ENCODE assay signal across 13 cellular contexts in genomic region chr11:111917788-111918187, GRCh38. TPM values are rescaled to one million over a fixed set of nuclear protein-coding genes. Genes with fewer than 3 reads are reported as not detected.
DNase-seq lines count a peak whose midpoint lies in the region; ATAC-seq and TF ChIP-seq lines count a peak whose summit lies in the region.
"Had no signal": no experiment of that assay in that cellular context is flagged by ENCODE, and none has a peak within 500 bp of the region (broad histone marks: within the 10 kb centered on the region; RNA-seq: fewer than 3 reads in every experiment).

No MANE protein-coding gene starts in this region.

- H3K4me1 ChIP-seq in KMS-11 (ENCODE audit: low read depth, poor library complexity, severe bottlenecking) (peaks cover 11% of the 10 kb centered on the region), esophagus muscularis mucosa (peaks cover 31 to 43% (median 39%) of the 10 kb centered on the region in 4 donors), gastrocnemius medialis (peaks cover 50 to 64% of the 10 kb centered on the region in 2 donors)

- 0 out of 2 replicates have a peak overlapping the region, but pooled peaks have one; percentile 21 for H3K4me2 ChIP-seq in KMS-11

- H3K4me3 ChIP-seq in KMS-11 (IDR thresholded peaks at IDR 0.05; ENCODE audit: insufficient read depth, low read depth, low read length): no peak overlapping the region
- H3K4me3 ChIP-seq in esophagus muscularis mucosa: no peak overlapping the region
- no peak overlapping the region for H3K4me3 ChIP-seq in gastrocnemius medialis

- DNase-seq in esophagus muscularis mucosa (ENCODE audit: extremely low spot score) (peak; percentile 39), gastrocnemius medialis (no peak), NCI-H2029 (lab: John Stamatoyannopoulos, UW) (no peak), anterior cingulate cortex (lab: John Stamatoyannopoulos, UW) (no peak), omental fat pad (ENCODE audit: low spot score) (no peak)
- DNase-seq: activated CD4-positive, CD25-positive, alpha-beta regulatory T cell; activated naive CD4-positive, alpha-beta T cell treated with Interleukin-2 at 50 U/mL for 16 hours; NCI-H2081; NCI-H774; RPMI8226 had no signal

- no peak for TF ChIP-seq CTCF in KMS-11 (conservative IDR thresholded peaks at IDR 0.05; ENCODE audit: low read depth, low read length)
- no peak for TF ChIP-seq CTCF in esophagus muscularis mucosa (IDR thresholded peaks at IDR 0.05)
- no peak for TF ChIP-seq CTCF in gastrocnemius medialis (IDR thresholded peaks at IDR 0.05 in 4 of 5, conservative IDR thresholded peaks at IDR 0.05 in 1 of 5)
- no peak for TF ChIP-seq CTCF in omental fat pad (IDR thresholded peaks at IDR 0.05)

- H2AFZ ChIP-seq in KMS-11 (ENCODE audit: low read depth): no peak overlapping the region

- TF ChIP-seq POLR2A in esophagus muscularis mucosa (IDR thresholded peaks at IDR 0.05; ENCODE audit: low read depth) (no peak), gastrocnemius medialis (IDR thresholded peaks at IDR 0.05) (no peak)

- H3K36me3 ChIP-seq in KMS-11 (ENCODE audit: insufficient read depth): no peaks in the 10 kb centered on the region
- no peaks in the 10 kb centered on the region for H3K36me3 ChIP-seq in esophagus muscularis mucosa
- no peaks in the 10 kb centered on the region for H3K36me3 ChIP-seq in gastrocnemius medialis

- no peak overlapping the region for H3K9ac ChIP-seq in KMS-11

- intact Hi-C loops in esophagus muscularis mucosa (cut with DNase I): no loop called here
- intact Hi-C loops in gastrocnemius medialis (cut with DNase I; ENCODE audit: low total_unique reads): no loop called here

- H3K27me3 ChIP-seq in KMS-11 (ENCODE audit: insufficient read depth, low read depth) (no peaks in the 10 kb centered on the region), esophagus muscularis mucosa (peaks cover 0 to 7% (median 0%) of the 10 kb centered on the region in 4 donors), gastrocnemius medialis (no peaks in the 10 kb centered on the region)

- H3K79me2 ChIP-seq in KMS-11 (ENCODE audit: insufficient read depth, low read depth): no peaks in the 10 kb centered on the region

- H3K27ac ChIP-seq in KMS-11 (no peak overlapping the region), esophagus muscularis mucosa (replicated peaks in 1 of 4) (peak overlapping the region in 1 of 4 donors; percentile 29), gastrocnemius medialis (peak overlapping the region; percentile 91 to 94 (median 92))

- 93% methylated on average over 3 of the region's 3 CpGs for WGBS in esophagus muscularis mucosa

- H4K20me1 ChIP-seq in KMS-11 (ENCODE audit: insufficient read depth): no peaks in the 10 kb centered on the region

- ATAC-seq in gastrocnemius medialis (no peak), omental fat pad (ENCODE audit: low FRiP score) (no peak)

- in situ Hi-C loops in gastrocnemius medialis (cut with MboI; ENCODE audit: low sequenced_read_pairs in 4 of 4): no loop called here

- H3K9me3 ChIP-seq in esophagus muscularis mucosa: no peaks in the 10 kb centered on the region
- no peaks in the 10 kb centered on the region for H3K9me3 ChIP-seq in gastrocnemius medialis

- no peak for TF ChIP-seq EP300 in esophagus muscularis mucosa (IDR thresholded peaks at IDR 0.05)

RNA-seq across cellular contexts. Expression of gene C11orf52, which starts 0.9 kb away (rescaled TPM):
- total RNA-seq in esophagus muscularis mucosa (1 to 10 TPM; 1.8 to 6.9 (median 2.9) TPM), gastrocnemius medialis (10 to 100 TPM in 2 of 4 donors, 1 to 10 TPM in 2; 6.3 to 23.8 (median 11.9) TPM), omental fat pad (1 to 10 TPM in 3 of 4 donors, not detected in 1; 3.4 to 7.9 (median 7.5) TPM)
- total RNA-seq: HT1080; T-helper 1 cell treated with Interleukin-12 subunit alpha and Interleukin-12 subunit beta and Interleukin-4 antibody, amounts not matched to agents 30 ng/mL and 1 ng/mL, for 36 hours had no signal

RNA-seq across cellular contexts. Expression of gene HSPB2, which starts 5.3 kb away (rescaled TPM):
- total RNA-seq in esophagus muscularis mucosa (1 to 10 TPM; 1.2 to 4.0 (median 2.4) TPM), gastrocnemius medialis (1 to 10 TPM in 3 of 4 donors, under 1 TPM in 1; 0.41 to 4.6 (median 2.4) TPM), omental fat pad (1 to 10 TPM in 2 of 4 donors, not detected in 2; 3.1 to 4.6 TPM)
- total RNA-seq: HT1080; T-helper 1 cell treated with Interleukin-12 subunit alpha and Interleukin-12 subunit beta and Interleukin-4 antibody, amounts not matched to agents 30 ng/mL and 1 ng/mL, for 36 hours had no signal

RNA-seq across cellular contexts. Expression of gene CRYAB, which starts 6.2 kb away (rescaled TPM):
- total RNA-seq in esophagus muscularis mucosa (100 to 1,000 TPM; 315 to 493 (median 382) TPM), gastrocnemius medialis (1,000 to 10,000 TPM in 2 of 4 donors, 100 to 1,000 TPM in 2; 763 to 2,291 (median 1,427) TPM), omental fat pad (1,000 to 10,000 TPM in 1 of 4 donors, 100 to 1,000 TPM in 2, 10 to 100 TPM in 1; 82.4 to 1,340 (median 304) TPM)
- total RNA-seq: HT1080 had no signal

RNA-seq across cellular contexts. Expression of gene DIXDC1, which starts 19.4 kb away (rescaled TPM):
- total RNA-seq in esophagus muscularis mucosa (100 to 1,000 TPM; 101 to 168 (median 122) TPM), gastrocnemius medialis (10 to 100 TPM in 1 of 4 donors, 1 to 10 TPM in 3; 1.9 to 10.4 (median 5.0) TPM), omental fat pad (10 to 100 TPM; 36.4 to 79.3 (median 40.7) TPM)

RNA-seq across cellular contexts. Expression of gene CFAP68, which starts 38.4 kb away (rescaled TPM):
- total RNA-seq in esophagus muscularis mucosa (10 to 100 TPM in 3 of 4 donors, 1 to 10 TPM in 1; 8.7 to 21.7 (median 19.9) TPM), gastrocnemius medialis (10 to 100 TPM in 2 of 4 donors, 1 to 10 TPM in 2; 8.2 to 20.9 (median 9.8) TPM), omental fat pad (10 to 100 TPM; 12.2 to 40.0 (median 20.2) TPM)
